Comparison of ENCODE assay signal across 9 cellular contexts in the genomic region with DNA sequence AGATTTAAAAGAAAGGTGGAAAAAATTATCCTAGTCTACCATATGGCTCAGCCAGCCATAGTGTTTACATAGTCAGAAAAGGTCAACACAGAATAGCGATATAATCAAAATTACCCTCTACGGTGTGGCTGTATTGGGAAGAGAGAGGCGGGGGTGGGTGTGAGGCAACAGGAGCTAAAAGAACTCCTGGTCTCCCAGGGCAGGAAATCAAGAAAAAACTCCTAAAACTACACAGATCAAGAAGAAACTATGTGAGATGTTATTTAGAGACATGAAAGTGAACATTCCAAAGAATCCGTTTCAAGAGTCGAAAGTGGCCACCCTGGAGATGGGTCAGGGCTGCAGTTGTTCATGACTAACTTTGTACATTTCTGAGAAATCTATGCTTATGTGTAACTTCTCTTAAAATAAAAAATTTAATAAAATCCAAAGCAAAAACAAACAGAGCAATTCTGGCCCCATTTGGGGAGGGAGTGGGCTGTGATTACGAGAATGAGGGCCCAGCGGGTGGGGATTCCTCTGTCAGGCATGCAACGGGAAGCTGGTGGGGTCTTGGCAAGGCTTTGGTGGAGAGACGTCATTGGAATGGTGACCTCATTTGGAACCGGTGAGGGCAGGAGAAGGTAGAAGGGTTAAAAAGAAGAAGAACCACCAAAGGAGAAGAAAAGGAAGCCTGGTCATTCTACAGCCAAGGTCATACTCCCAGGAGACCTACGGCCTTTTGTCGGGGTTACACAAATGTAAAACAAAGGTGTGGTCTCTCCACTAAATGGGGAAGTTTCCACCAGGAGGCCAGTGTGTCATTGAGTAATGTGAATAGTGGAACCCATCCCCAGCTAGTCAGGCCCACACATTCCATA.
DNase-seq lines count a peak whose midpoint lies in the region; ATAC-seq and TF ChIP-seq lines count a peak whose summit lies in the region.
"Had no signal": no experiment of that assay in that cellular context is flagged by ENCODE, and none has a peak within 500 bp of the region (broad histone marks: within the 10 kb centered on the region; RNA-seq: fewer than 3 reads in every experiment).

No MANE protein-coding gene starts in this region.

- CTCF ChIA-PET in T-cell (lab: Charles Lee), result no interaction called here

- peak overlapping the region; percentile 22 for H3K4me3 Mint-ChIP-seq in stimulated activated memory B cell treated with anti-CD40 and anti-IgM and Interleukin-4, amounts not matched to agents 10 μg/mL and 1 μg/mL and 100 μg/mL, for 72 hours
- H3K4me3 Mint-ChIP-seq in T-cell, result no peak overlapping the region
- H3K4me3 Mint-ChIP-seq: CD8-positive, alpha-beta memory T cell had no signal

- H3K9me3 Mint-ChIP-seq in stimulated activated memory B cell treated with anti-CD40 and anti-IgM and Interleukin-4, amounts not matched to agents 10 μg/mL and 1 μg/mL and 100 μg/mL, for 72 hours, result no peaks in the 10 kb centered on the region
- no peaks in the 10 kb centered on the region for H3K9me3 Mint-ChIP-seq in T-cell
- H3K9me3 Mint-ChIP-seq: CD8-positive, alpha-beta memory T cell had no signal

- peaks cover 16% of the 10 kb centered on the region for H3K27me3 Mint-ChIP-seq in stimulated activated memory B cell treated with anti-CD40 and anti-IgM and Interleukin-4, amounts not matched to agents 10 μg/mL and 1 μg/mL and 100 μg/mL, for 72 hours
- H3K27me3 Mint-ChIP-seq in T-cell, result no peaks in the 10 kb centered on the region

- H3K27ac Mint-ChIP-seq in stimulated activated memory B cell treated with anti-CD40 and anti-IgM and Interleukin-4, amounts not matched to agents 10 μg/mL and 1 μg/mL and 100 μg/mL, for 72 hours, result peak overlapping the region; percentile 90
- H3K27ac Mint-ChIP-seq in T-cell, result peak overlapping the region in 1 of 2 donors; percentile 41

- peaks cover 64% of the 10 kb centered on the region for H3K4me1 Mint-ChIP-seq in stimulated activated memory B cell treated with anti-CD40 and anti-IgM and Interleukin-4, amounts not matched to agents 10 μg/mL and 1 μg/mL and 100 μg/mL, for 72 hours
- peaks cover 4 to 18% (median 10%) of the 10 kb centered on the region in 3 donors for H3K4me1 Mint-ChIP-seq in T-cell

- no peaks in the 10 kb centered on the region for H3K36me3 Mint-ChIP-seq in stimulated activated memory B cell treated with anti-CD40 and anti-IgM and Interleukin-4, amounts not matched to agents 10 μg/mL and 1 μg/mL and 100 μg/mL, for 72 hours
- no peaks in the 10 kb centered on the region for H3K36me3 Mint-ChIP-seq in T-cell
- H3K36me3 Mint-ChIP-seq: CD8-positive, alpha-beta memory T cell had no signal

- POLR2A ChIA-PET in T-cell (lab: Charles Lee), result no interaction called here

- no peak for TF ChIP-seq POLR2A in GM18505 (IDR thresholded peaks at IDR 0.05; ENCODE audit: borderline replicate concordance, extremely low read depth, insufficient read depth, insufficient read length)

- peak; percentile 61 for ATAC-seq in stimulated activated memory B cell treated with anti-CD40 and anti-IgM and Interleukin-4, amounts not matched to agents 10 μg/mL and 1 μg/mL and 100 μg/mL, for 72 hours
- ATAC-seq in GM18505 (IDR thresholded peaks at IDR 0.05; ENCODE audit: unreplicated experiment) (no peak), T-cell (replicated peaks in 1 of 4) (no peak)

- DNase-seq in NOMO-1 treated with DMSO at 0.1 percent for 48 hours (lab: John Stamatoyannopoulos, UW; ENCODE audit: unreplicated experiment) (peak; percentile 28), NOMO-1 treated with dmso at 0.1 percent for 144 hours (lab: John Stamatoyannopoulos, UW; ENCODE audit: unreplicated experiment) (no peak), SKM-1 treated with dmso at 0.1 percent for 144 hours (lab: John Stamatoyannopoulos, UW; ENCODE audit: unreplicated experiment) (peak; percentile 90), fibroblast of the conjunctiva (ENCODE audit: low read depth) (peak; percentile 78), NCI-H2081 treated with DMSO at 0.1 percent for 48 hours (lab: John Stamatoyannopoulos, UW) (no peak), T-cell (no peak)

Comparison
In these comparisons a context has a peak if more than half of its experiments do, and no peak if none do; other contexts are left out.
1. DNase-seq: peak in NOMO-1 treated with DMSO at 0.1 percent for 48 hours (single experiment), SKM-1 treated with dmso at 0.1 percent for 144 hours (single experiment) and fibroblast of the conjunctiva (single experiment); none in NOMO-1 treated with dmso at 0.1 percent for 144 hours (single experiment), NCI-H2081 treated with DMSO at 0.1 percent for 48 hours (single experiment) and T-cell (0 of 34).